In genomic region chr10:122279725-122280141, GRCh38 we compare ENCODE assay signal across 8 cellular contexts. TPM values are rescaled to one million over a fixed set of nuclear protein-coding genes. Genes with fewer than 3 reads are reported as not detected.
DNase-seq lines count a peak whose midpoint lies in the region; ATAC-seq and TF ChIP-seq lines count a peak whose summit lies in the region.

No MANE protein-coding gene starts in this region.

- H3K4me3 ChIP-seq in BJ (ENCODE audit: low read depth, low read length): no peak overlapping the region

- in situ Hi-C loops in SK-MEL-5 (cut with HindIII; ENCODE audit: low pct_unique_long_range_greater_than_20kb, low sequenced_read_pairs): no loop called here

- no peaks in the 10 kb centered on the region for H3K36me3 ChIP-seq in BJ (ENCODE audit: control insufficient read depth, insufficient read depth, low read length)

- TF ChIP-seq CTCF in BJ (IDR thresholded peaks at IDR 0.05; ENCODE audit: insufficient read depth, low read depth, low read length) (peak; percentile 56), foreskin keratinocyte (conservative IDR thresholded peaks at IDR 0.05) (peak; percentile 94)

- H3K4me1 ChIP-seq in foreskin keratinocyte: peaks cover 9% of the 10 kb centered on the region

- no peaks in the 10 kb centered on the region for H3K27me3 ChIP-seq in BJ (ENCODE audit: control insufficient read depth, insufficient read depth, low read length)
- no peaks in the 10 kb centered on the region for H3K27me3 ChIP-seq in foreskin keratinocyte

- DNase-seq in BJ (ENCODE audit: low read depth) (no peak), HCEC 1CT (peak; percentile 48), SK-MEL-5 (ENCODE audit: low read depth, low spot score) (peak; percentile 70), foreskin keratinocyte (peak; percentile 54 to 74), posterior vena cava (ENCODE audit: low spot score) (peak; percentile 65)
- DNase-seq in effector CD4-positive, alpha-beta T cell: no peak
- no peak for DNase-seq in stimulated activated CD4-positive, alpha-beta T cell treated with anti-CD3 and anti-CD28 coated beads, Interleukin-2, amount 100 ng/mL, for 48 hours

- ATAC-seq in foreskin keratinocyte: peak; percentile 78
- ATAC-seq in GM21825 (IDR thresholded peaks at IDR 0.05; ENCODE audit: unreplicated experiment): no peak

- H3K27ac ChIP-seq in foreskin keratinocyte: no peak overlapping the region

- CTCF ChIA-PET in BJ (lab: Yijun Ruan, JAX): interaction anchor here (0.6 to 5.3 kb wide), 12 partner anchors 8 to 424 kb away, joined by 3 to 67 read pairs (median 5); partner anchors contain the start of gene BTBD16

- POLR2A ChIA-PET in BJ (lab: Charles Lee): no interaction called here

- intact Hi-C loops in posterior vena cava (cut with DNase I): no loop called here

RNA-seq across cellular contexts. Expression of gene BTBD16, which starts 8.6 kb away (rescaled TPM):
- polyA plus RNA-seq in BJ (2011; rRNA removed): not detected in 2 replicates
- polyA minus RNA-seq in BJ (2011; rRNA and poly(A)+ RNA removed): not detected in 2 replicates
- total RNA-seq in SK-MEL-5 (2014; rRNA removed; shearing (Covaris generic)): 0.51 TPM in 1 of 2 replicates, not detected in the other
- polyA plus RNA-seq in SK-MEL-5 (2015; cell fraction: cytosol; rRNA removed): 1.6 TPM in 1 of 2 replicates, not detected in the other
- polyA plus RNA-seq in SK-MEL-5 (2015; cell fraction: nucleus; rRNA removed): not detected in 2 replicates
- 0.48 and 0.53 TPM in 2 replicates for total RNA-seq in foreskin keratinocyte
- polyA plus RNA-seq in foreskin keratinocyte: 0.55 and 0.68 TPM in 2 replicates
- total RNA-seq in posterior vena cava: under 1 TPM in 1 of 2 donors, not detected in 1; 0.14 TPM

Comparison
In these comparisons a context has a peak if more than half of its experiments do, and no peak if none do; other contexts are left out.
1. DNase-seq: peak in HCEC 1CT (single experiment), SK-MEL-5 (single experiment), foreskin keratinocyte (2 of 2) and posterior vena cava (single experiment); none in BJ (single experiment), effector CD4-positive, alpha-beta T cell (single experiment) and stimulated activated CD4-positive, alpha-beta T cell treated with anti-CD3 and anti-CD28 coated beads, Interleukin-2, amount 100 ng/mL, for 48 hours (0 of 2).